In genomic region chr2:88874063-88874657, GRCh38 we compare ENCODE assay signal across 8 cellular contexts.
A peak's percentile ranks its signal among the peaks of the same experiment; 100 is the strongest.
DNase-seq lines count a peak whose midpoint lies in the region; ATAC-seq, FAIRE-seq and TF ChIP-seq lines count a peak whose summit lies in the region.

No MANE protein-coding gene starts in this region.

- CTCF ChIA-PET in H1 (lab: Charles Lee; ENCODE audit: partially characterized antibody) = interaction anchor here (0.7 to 1.2 kb wide), 2 partner anchors 8 to 15 kb away, joined by 3 read pairs; no protein-coding TSS in a partner anchor

- peak; percentile 86 for FAIRE-seq in H1 (lab: Jason Lieb, UNC)

- no peak overlapping the region for H3K18ac ChIP-seq in H1 (ENCODE audit: extremely low read depth, low read length)

- 44% methylated on average over 4 of the region's 4 CpGs; no CpG with 5 or more reads in 1 of the 2 experiments for WGBS in H1 (ENCODE audit: extremely low coverage in 1 of 2, insufficient coverage in 1 of 2, insufficient read length in 1 of 2, insufficient replicate concordance in 2 of 2, low coverage in 1 of 2, low lambda C conversion rate in 2 of 2, missing lambda C conversion rate in 1 of 2), 2 experiments
- WGBS in tibial nerve, 2 donors = 27% methylated on average over 4 of the region's 4 CpGs

- TF ChIP-seq CTCF in WI38 (IDR thresholded peaks at IDR 0.05; ENCODE audit: low read depth, low read length) = peak; percentile 52
- peak in 2 of 3 experiments; percentile 70 to 76; a peak in 3 of 4 replicates for TF ChIP-seq CTCF in H1 (IDR thresholded peaks at IDR 0.05; ENCODE audit: control extremely low read depth in 1 of 3, insufficient read depth in 1 of 3, low read depth in 1 of 3, low read length in 3 of 3)
- TF ChIP-seq CTCF in mucosa of descending colon (IDR thresholded peaks at IDR 0.05) = peak; percentile 43
- TF ChIP-seq CTCF in tibial nerve (IDR thresholded peaks at IDR 0.05) = peak; percentile 53 to 70 (median 66)

- no peak overlapping the region for H2BK5ac ChIP-seq in H1 (ENCODE audit: low read depth, low read length)

- H4K91ac ChIP-seq in H1 (replicated peaks; ENCODE audit: insufficient read length, low read length) = no peak overlapping the region

- H3K56ac ChIP-seq in H1 (replicated peaks; ENCODE audit: insufficient read length, low read depth, low read length) = no peak overlapping the region

- no peak overlapping the region for H2AK5ac ChIP-seq in H1 (ENCODE audit: low read depth, low read length)

- POLR2A ChIA-PET in H1 (lab: Charles Lee; ENCODE audit: partially characterized antibody) = no interaction called here

- no peak overlapping the region for H3K23ac ChIP-seq in H1 (ENCODE audit: insufficient read length)

- no peaks in the 10 kb centered on the region for H3K79me1 ChIP-seq in H1 (ENCODE audit: low read depth, low read length)

- H3K4me2 ChIP-seq in H1 (ENCODE audit: insufficient read depth in 1 of 2, low read depth in 2 of 2, low read length in 2 of 2) = no peak overlapping the region

- no peak overlapping the region for H4K5ac ChIP-seq in H1 (ENCODE audit: insufficient read length, low read depth, low read length)

- intact Hi-C loops in mucosa of descending colon (cut with DNase I, micrococcal nuclease) = no loop called here

- no peak overlapping the region for H2AFZ ChIP-seq in H1 (ENCODE audit: low read length)

- H2BK12ac ChIP-seq in H1 (ENCODE audit: low read depth, low read length) = no peak overlapping the region

- ATAC-seq in mucosa of descending colon (peak; percentile 67), HG02571 (IDR thresholded peaks at IDR 0.05; ENCODE audit: unreplicated experiment) (no peak)

- H2BK20ac ChIP-seq in H1 (ENCODE audit: low read length) = no peak overlapping the region

- H3K4me1 ChIP-seq in H1 (replicated peaks in 1 of 4; ENCODE audit: control insufficient read depth in 3 of 4, insufficient read depth in 4 of 4, low read length in 3 of 4) (no peaks in the 10 kb centered on the region), mucosa of descending colon (ENCODE audit: low read depth) (no peaks in the 10 kb centered on the region), tibial nerve (no peaks in the 10 kb centered on the region)

- no peak overlapping the region for H4K8ac ChIP-seq in H1 (ENCODE audit: extremely low read depth, insufficient read depth, low read length)

- no peak overlapping the region; a peak in 1 of 7 replicates for H3K9ac ChIP-seq in H1 (replicated peaks in 1 of 4; ENCODE audit: extremely low read depth in 1 of 4, low read depth in 3 of 4, low read length in 3 of 4)

- no peaks in the 10 kb centered on the region for H3K23me2 ChIP-seq in H1 (ENCODE audit: low read depth, low read length)

- no peak overlapping the region for H3K4ac ChIP-seq in H1 (replicated peaks; ENCODE audit: insufficient read length, low read depth, low read length)

- no peak overlapping the region for H3K27ac ChIP-seq in H1 (ENCODE audit: low read depth, low read length)
- H3K27ac ChIP-seq in tibial nerve = no peak overlapping the region

- no peak for TF ChIP-seq POLR2A in H1 (IDR thresholded peaks at IDR 0.05; ENCODE audit: control extremely low read depth in 1 of 2, low read depth in 2 of 2, low read length in 2 of 2)
- no peak for TF ChIP-seq POLR2A in tibial nerve (IDR thresholded peaks at IDR 0.05)

- no peak overlapping the region for H2BK15ac ChIP-seq in H1 (ENCODE audit: low read length)

- H3K14ac ChIP-seq in H1 (ENCODE audit: insufficient read length) = no peak overlapping the region

- no peaks in the 10 kb centered on the region for H3K79me2 ChIP-seq in H1 (ENCODE audit: control insufficient read depth in 1 of 2, insufficient read depth in 2 of 2, low read length in 2 of 2)

- no peaks in the 10 kb centered on the region for H4K20me1 ChIP-seq in H1 (replicated peaks in 1 of 2; ENCODE audit: control insufficient read depth in 1 of 2, insufficient read depth in 2 of 2, low read length in 2 of 2)

- TF ChIP-seq RAD21 in H1 (IDR thresholded peaks at IDR 0.05 in 1 of 2, conservative IDR thresholded peaks at IDR 0.05 in 1 of 2; ENCODE audit: low read depth in 2 of 2, low read length in 2 of 2) = peak; percentile 88 to 92

- no peaks in the 10 kb centered on the region for H3K36me3 ChIP-seq in H1 (ENCODE audit: control insufficient read depth in 2 of 4, insufficient read depth in 4 of 4, low read length in 3 of 4)
- no peaks in the 10 kb centered on the region for H3K36me3 ChIP-seq in mucosa of descending colon (ENCODE audit: low read depth)
- no peaks in the 10 kb centered on the region for H3K36me3 ChIP-seq in tibial nerve

- H2BK120ac ChIP-seq in H1 (replicated peaks; ENCODE audit: low read depth, low read length) = no peak overlapping the region

- TF ChIP-seq EP300 in H1 (IDR thresholded peaks at IDR 0.05; ENCODE audit: borderline replicate concordance in 1 of 2, low read depth in 2 of 2, low read length in 2 of 2) (no peak), tibial nerve (IDR thresholded peaks at IDR 0.05) (no peak)

- H3K9me3 ChIP-seq in H1 (ENCODE audit: insufficient read depth in 2 of 2, low read depth in 1 of 2, low read length in 1 of 2) (no peaks in the 10 kb centered on the region), mucosa of descending colon (no peaks in the 10 kb centered on the region), tibial nerve (no peaks in the 10 kb centered on the region)

- H3K4me3 ChIP-seq in WI38 (ENCODE audit: low read depth, low read length) (no peak overlapping the region), H1 (ENCODE audit: extremely low read depth in 1 of 4, insufficient read depth in 2 of 4, low read depth in 3 of 4, low read length in 4 of 4) (no peak overlapping the region), mucosa of descending colon (no peak overlapping the region), tibial nerve (no peak overlapping the region)

- H3K27me3 ChIP-seq in H1 (replicated peaks in 1 of 4; ENCODE audit: control insufficient read depth in 3 of 4, extremely low read depth in 1 of 4, insufficient read depth in 3 of 4, low read length in 3 of 4) = no peaks in the 10 kb centered on the region
- H3K27me3 ChIP-seq in tibial nerve = peaks cover 0 to 11% of the 10 kb centered on the region in 2 donors

- DNase-seq in activated T-cell treated with anti-CD3 and anti-CD28 coated beads for 1 hour (ENCODE audit: low read depth) (peak; percentile 21), NCI-H1930 (lab: John Stamatoyannopoulos, UW) (peak; percentile 30 to 78), H1 (ENCODE audit: low read depth in 1 of 2, low spot score in 2 of 2) (no peak), mucosa of descending colon (peak in 1 of 3 donors; percentile 75), tibial nerve (ENCODE audit: low spot score in 2 of 2) (peak in 1 of 2 donors; percentile 68)
- DNase-seq in activated T-cell treated with anti-CD3 and anti-CD28 coated beads, Interleukin-2, amount 50 U/mL, for 1 hour = no peak

TF ChIP-seq in H1, 55 proteins besides CTCF, POLR2A, EP300 and RAD21:
- TF ChIP-seq SIRT6 (IDR thresholded peaks at IDR 0.05; ENCODE audit: low read length) (no peak), EGR1 (IDR thresholded peaks at IDR 0.05; ENCODE audit: borderline replicate concordance, low read depth, low read length) (no peak), CEBPB (IDR thresholded peaks at IDR 0.05; ENCODE audit: low read depth, low read length) (no peak), YY1 (IDR thresholded peaks at IDR 0.05; ENCODE audit: low read depth, low read length) (no peak), JUN (IDR thresholded peaks at IDR 0.05; ENCODE audit: low read depth, low read length) (no peak), SIN3A (conservative IDR thresholded peaks at IDR 0.05 in 1 of 2, IDR thresholded peaks at IDR 0.05 in 1 of 2; ENCODE audit: low read depth in 1 of 2, low read length in 2 of 2) (no peak), RFX5 (IDR thresholded peaks at IDR 0.05; ENCODE audit: borderline replicate concordance, low read depth, low read length) (no peak), FOSL1 (IDR thresholded peaks at IDR 0.05; ENCODE audit: insufficient read depth, low read depth, low read length) (no peak), BACH1 (IDR thresholded peaks at IDR 0.05; ENCODE audit: low read length) (no peak), CBX8 (IDR thresholded peaks at IDR 0.05; ENCODE audit: borderline replicate concordance, low read depth, low read length) (no peak), SP4 (IDR thresholded peaks at IDR 0.05; ENCODE audit: low read length) (no peak), ASH2L (IDR thresholded peaks at IDR 0.05; ENCODE audit: low read length) (no peak), POU5F1 (IDR thresholded peaks at IDR 0.05; ENCODE audit: low read depth, low read length) (no peak), CREB1 (IDR thresholded peaks at IDR 0.05) (no peak), CHD1 (IDR thresholded peaks at IDR 0.05; ENCODE audit: low read depth, low read length) (no peak), USF2 (IDR thresholded peaks at IDR 0.05; ENCODE audit: low read length) (no peak)

Comparison
In these comparisons a context has a peak if more than half of its experiments do, and no peak if none do; other contexts are left out.
1. DNase-seq: peak in activated T-cell treated with anti-CD3 and anti-CD28 coated beads for 1 hour (single experiment) and NCI-H1930 (2 of 2); none in activated T-cell treated with anti-CD3 and anti-CD28 coated beads, Interleukin-2, amount 50 U/mL, for 1 hour (single experiment) and H1 (0 of 2).
2. Peak in every context shown above with its lines, with median percentiles within 50 percentile points of each other: CTCF ChIP-seq.